Comparison of ENCODE assay signal across 10 cellular contexts in genomic region chr1:219324629-219325367, GRCh38.
DNase-seq lines count a peak whose midpoint lies in the region; ATAC-seq and TF ChIP-seq lines count a peak whose summit lies in the region.
"Had no signal": no experiment of that assay in that cellular context is flagged by ENCODE, and none has a peak within 500 bp of the region (broad histone marks: within the 10 kb centered on the region; RNA-seq: fewer than 3 reads in every experiment).

No MANE protein-coding gene starts in this region.

- no peak for TF ChIP-seq POLR2A in thyroid gland (IDR thresholded peaks at IDR 0.05)

- intact Hi-C loops in thyroid gland (cut with DNase I) = no loop called here

- no peak overlapping the region for H2BK20ac ChIP-seq in H9 (ENCODE audit: low read depth, low read length, poor library complexity, severe bottlenecking)

- no peak overlapping the region for H2AFZ ChIP-seq in H9 (ENCODE audit: low read length)

- no peak overlapping the region for H3K4ac ChIP-seq in H9 (ENCODE audit: low read depth, low read length)

- no peak overlapping the region for H3T11ph ChIP-seq in H9 (ENCODE audit: low read length)

- no peaks in the 10 kb centered on the region for H3K27me3 Mint-ChIP-seq in H9 (ENCODE audit: low read depth)

- peaks cover 0 to 4% (median 3%) of the 10 kb centered on the region in 3 experiments; a peak in 3 of 7 replicates for H3K36me3 Mint-ChIP-seq in H9 (ENCODE audit: insufficient read depth in 1 of 3, low read depth in 3 of 3)

- no peak overlapping the region for H3K14ac ChIP-seq in H9 (ENCODE audit: insufficient read depth, low read length)

- H3K9me3 Mint-ChIP-seq in H9 = no peaks in the 10 kb centered on the region; a peak in 1 of 5 replicates

- H3K9me3 ChIP-seq in H9 (ENCODE audit: control insufficient read depth, low read depth, low read length) (no peaks in the 10 kb centered on the region), thyroid gland (no peaks in the 10 kb centered on the region)

- TF ChIP-seq CTCF in cardiac fibroblast (IDR thresholded peaks at IDR 0.05; ENCODE audit: low read depth, low read length) (no peak), H9 (conservative IDR thresholded peaks at IDR 0.05) (no peak), thyroid gland (IDR thresholded peaks at IDR 0.05) (no peak)

- H3K4me1 ChIP-seq in H9 (ENCODE audit: insufficient read depth, low read length) (no peaks in the 10 kb centered on the region), thyroid gland (no peaks in the 10 kb centered on the region)

- H4K91ac ChIP-seq in H9 (ENCODE audit: insufficient read length, low read depth, low read length) = no peak overlapping the region

- H3K18ac ChIP-seq in H9 (ENCODE audit: insufficient read length, low read depth, low read length) = no peak overlapping the region

- no peaks in the 10 kb centered on the region for H3K79me1 ChIP-seq in H9 (ENCODE audit: insufficient read depth, low read depth, low read length, poor library complexity, severe bottlenecking)

- H2BK120ac ChIP-seq in H9 (ENCODE audit: low read depth, low read length, poor library complexity, severe bottlenecking) = no peak overlapping the region

- no peaks in the 10 kb centered on the region for H4K20me1 ChIP-seq in H9 (ENCODE audit: control insufficient read depth, insufficient read depth, insufficient read length)

- no peak overlapping the region for H3K4me2 ChIP-seq in H9 (ENCODE audit: insufficient read depth, insufficient read length, low read length)

- H3K27ac ChIP-seq in H9 (ENCODE audit: insufficient read length, low read depth, low read length) (no peak overlapping the region), thyroid gland (no peak overlapping the region)

- H3K56ac ChIP-seq in H9 (ENCODE audit: insufficient read length, low read depth, low read length) = no peak overlapping the region

- H2AK5ac ChIP-seq in H9 (ENCODE audit: insufficient read length, low read length) = no peak overlapping the region

- H3K79me2 ChIP-seq in H9 (ENCODE audit: insufficient read depth, low read length) = no peaks in the 10 kb centered on the region

- no CpG with 5 or more reads among the region's 6 CpGs for WGBS in H9 (ENCODE audit: extremely low coverage, insufficient read length, low lambda C conversion rate)
- 90 to 95% methylated on average over 6 of the region's 6 CpGs for whole genome bisulfite sequencing in thyroid gland, 2 donors

- no peak overlapping the region for H2BK12ac ChIP-seq in H9 (ENCODE audit: insufficient read length, low read depth, low read length)

- no peaks in the 10 kb centered on the region for H3K23me2 ChIP-seq in H9 (ENCODE audit: insufficient read length, low read depth, low read length, poor library complexity, severe bottlenecking)

- no peak overlapping the region for H2BK5ac ChIP-seq in H9 (ENCODE audit: insufficient read length, low read length)

- H3K4me1 Mint-ChIP-seq in H9 = no peaks in the 10 kb centered on the region

- H3K27ac Mint-ChIP-seq in H9 = no peak overlapping the region

- H3K27me3 ChIP-seq in H9 (ENCODE audit: insufficient read depth, low read length) (no peaks in the 10 kb centered on the region), thyroid gland (no peaks in the 10 kb centered on the region)

- peak; percentile 97 for DNase-seq in A172 (ENCODE audit: low spot score)
- peak; percentile 2 to 12 for DNase-seq in Kasumi-1 (lab: John Stamatoyannopoulos, UW)
- DNase-seq in cardiac fibroblast (ENCODE audit: low read depth in 2 of 2) = peak; percentile 71 to 96
- no peak for DNase-seq in H9
- no peak for DNase-seq in activated effector memory CD4-positive, alpha-beta T cell treated with anti-CD3 and anti-CD28 coated beads, Interleukin-2, amount 50 U/mL, for 16 hours
- DNase-seq in thyroid gland = no peak
- DNase-seq: NCI-H2081 had no signal

- no peaks in the 10 kb centered on the region for H3K36me3 ChIP-seq in thyroid gland

- H4K8ac ChIP-seq in H9 (replicated peaks; ENCODE audit: insufficient read length, low read depth, low read length) = no peak overlapping the region

- H3K4me3 ChIP-seq in cardiac fibroblast (replicated peaks in 1 of 2; ENCODE audit: low read depth in 2 of 2, low read length in 2 of 2) = no peak overlapping the region
- H3K4me3 ChIP-seq in thyroid gland (replicated peaks in 1 of 3) = no peak overlapping the region
- H3K4me3 ChIP-seq: skin epidermis had no signal

- H2BK15ac ChIP-seq in H9 (ENCODE audit: low read depth, low read length) = no peak overlapping the region

- H3K9ac ChIP-seq in H9 (ENCODE audit: extremely low read depth, insufficient read length, low read length) = no peak overlapping the region

- H3K4me3 Mint-ChIP-seq in H9 = no peak overlapping the region

- no peak overlapping the region for H4K5ac ChIP-seq in H9 (ENCODE audit: insufficient read length, low read depth, low read length)

- no peak overlapping the region for H3K23ac ChIP-seq in H9 (ENCODE audit: insufficient read length, low read depth, low read length)

- ATAC-seq in GM19438 (IDR thresholded peaks at IDR 0.05; ENCODE audit: low read depth, unreplicated experiment) (peak; percentile 72), HG02970 (IDR thresholded peaks at IDR 0.05; ENCODE audit: low FRiP score, unreplicated experiment) (no peak)

Comparison
In these comparisons a context has a peak if more than half of its experiments do, and no peak if none do; other contexts are left out.
1. DNase-seq: peak in A172 (single experiment), Kasumi-1 (2 of 2) and cardiac fibroblast (2 of 2); none in H9 (single experiment), activated effector memory CD4-positive, alpha-beta T cell treated with anti-CD3 and anti-CD28 coated beads, Interleukin-2, amount 50 U/mL, for 16 hours (single experiment) and thyroid gland (0 of 2).